In the genomic region with DNA sequence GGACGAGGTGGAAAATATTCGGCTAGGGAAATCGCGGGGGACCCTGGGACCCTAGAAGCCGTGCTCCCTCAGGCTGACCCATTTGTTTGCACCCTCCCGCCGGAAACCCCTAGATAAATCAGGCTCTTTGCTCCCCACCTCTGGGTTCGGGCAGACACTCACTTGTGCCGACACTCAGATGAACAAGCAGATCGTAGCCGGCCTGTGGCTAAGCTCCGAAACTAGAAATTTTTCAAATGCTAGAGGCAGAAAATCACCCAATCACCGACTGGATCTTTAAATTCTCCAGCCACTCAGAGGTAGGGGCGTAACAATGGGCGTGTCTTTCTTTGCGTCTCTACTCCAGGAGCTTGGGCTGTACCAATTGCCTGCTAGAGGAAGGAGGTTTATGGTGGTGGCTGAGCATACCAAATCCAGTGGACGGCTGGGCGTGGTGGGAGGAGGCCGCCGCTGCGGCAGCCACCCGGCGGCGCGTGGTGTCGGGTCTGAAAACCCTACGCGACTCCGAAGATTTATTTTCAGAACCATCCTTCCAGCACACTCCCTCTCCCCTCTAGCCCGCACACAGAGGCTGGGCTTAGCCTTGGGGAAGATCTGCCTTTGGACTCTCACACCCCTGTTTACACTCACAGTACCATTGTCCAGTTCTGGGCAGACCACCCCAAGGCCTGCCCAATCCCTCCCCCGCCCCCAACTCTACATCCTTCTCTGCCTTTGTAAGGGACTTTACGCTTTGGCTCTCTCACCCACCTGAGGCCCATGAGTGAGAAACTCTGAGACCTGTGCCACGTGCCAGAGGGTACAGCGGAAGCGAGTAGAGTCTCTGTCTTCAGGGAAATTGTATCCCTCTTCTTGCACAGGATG, we compare ENCODE assay signal across 8 cellular contexts.
A peak's percentile ranks its signal among the peaks of the same experiment; 100 is the strongest.
DNase-seq lines count a peak whose midpoint lies in the region; ATAC-seq and TF ChIP-seq lines count a peak whose summit lies in the region.

A gene with protein sequence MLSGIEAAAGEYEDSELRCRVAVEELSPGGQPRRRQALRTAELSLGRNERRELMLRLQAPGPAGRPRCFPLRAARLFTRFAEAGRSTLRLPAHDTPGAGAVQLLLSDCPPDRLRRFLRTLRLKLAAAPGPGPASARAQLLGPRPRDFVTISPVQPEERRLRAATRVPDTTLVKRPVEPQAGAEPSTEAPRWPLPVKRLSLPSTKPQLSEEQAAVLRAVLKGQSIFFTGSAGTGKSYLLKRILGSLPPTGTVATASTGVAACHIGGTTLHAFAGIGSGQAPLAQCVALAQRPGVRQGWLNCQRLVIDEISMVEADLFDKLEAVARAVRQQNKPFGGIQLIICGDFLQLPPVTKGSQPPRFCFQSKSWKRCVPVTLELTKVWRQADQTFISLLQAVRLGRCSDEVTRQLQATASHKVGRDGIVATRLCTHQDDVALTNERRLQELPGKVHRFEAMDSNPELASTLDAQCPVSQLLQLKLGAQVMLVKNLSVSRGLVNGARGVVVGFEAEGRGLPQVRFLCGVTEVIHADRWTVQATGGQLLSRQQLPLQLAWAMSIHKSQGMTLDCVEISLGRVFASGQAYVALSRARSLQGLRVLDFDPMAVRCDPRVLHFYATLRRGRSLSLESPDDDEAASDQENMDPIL (minus strand): TSS at position 217 of the 864 bp plus-strand sequence. CDS start 1,312 bp downstream, outside the sequence.

- peaks cover 37% of the 10 kb centered on the region for H3K4me1 Mint-ChIP-seq in central memory CD8-positive, alpha-beta T cell

- H3K27me3 Mint-ChIP-seq in central memory CD8-positive, alpha-beta T cell = no peaks in the 10 kb centered on the region

- H3K4me3 Mint-ChIP-seq in central memory CD8-positive, alpha-beta T cell = peak within 1 kb of the TSS; percentile 79

- H3K9me3 Mint-ChIP-seq in central memory CD8-positive, alpha-beta T cell = no peaks in the 10 kb centered on the region

- H3K27ac Mint-ChIP-seq in central memory CD8-positive, alpha-beta T cell (ENCODE audit: low read depth) = no peak within 1 kb of the TSS

- peak; percentile 81 for ATAC-seq in HG03378 (IDR thresholded peaks at IDR 0.05; ENCODE audit: unreplicated experiment)
- peak; percentile 96 for ATAC-seq in central memory CD8-positive, alpha-beta T cell (replicated peaks; ENCODE audit: extremely low read depth, poor library complexity, severe bottlenecking)

- DNase-seq in AML-193 (lab: John Stamatoyannopoulos, UW) = peak; percentile 98 to 99
- DNase-seq in NCI-H446 treated with DMSO at 0.1 percent for 48 hours (lab: John Stamatoyannopoulos, UW) = peak; percentile 94
- DNase-seq in activated CD4-positive, CD25-positive, alpha-beta regulatory T cell treated with anti-CD3 and anti-CD28 coated beads, Interleukin-2, amount 50 U/mL, for 16 hours (ENCODE audit: low read depth, low spot score) = peak; percentile 78
- peak; percentile 70 to 86 for DNase-seq in central memory CD8-positive, alpha-beta T cell (ENCODE audit: low spot score in 2 of 2)
- DNase-seq in iris pigment epithelial cell (ENCODE audit: low read depth) = peak; percentile 99
- peak; percentile 68 for DNase-seq in stimulated activated CD4-positive, alpha-beta T cell treated with anti-CD3 and anti-CD28 coated beads, Interleukin-12 subunit alpha, Interleukin-12 subunit beta, amount 100 ng/mL, for 4 hours

- TF ChIP-seq POLR2A in GM19099 (IDR thresholded peaks at IDR 0.05; ENCODE audit: extremely low read depth, insufficient read length, low read depth) = peak; percentile 91

- peaks cover 6% of the 10 kb centered on the region for H3K36me3 Mint-ChIP-seq in central memory CD8-positive, alpha-beta T cell (ENCODE audit: insufficient read depth)

Comparison
In these comparisons a context has a peak if more than half of its experiments do, and no peak if none do; other contexts are left out.
1. Peak in every context shown above with its lines: DNase-seq and ATAC-seq.